ENCODE assay signal across 1 cellular context in the genomic region with DNA sequence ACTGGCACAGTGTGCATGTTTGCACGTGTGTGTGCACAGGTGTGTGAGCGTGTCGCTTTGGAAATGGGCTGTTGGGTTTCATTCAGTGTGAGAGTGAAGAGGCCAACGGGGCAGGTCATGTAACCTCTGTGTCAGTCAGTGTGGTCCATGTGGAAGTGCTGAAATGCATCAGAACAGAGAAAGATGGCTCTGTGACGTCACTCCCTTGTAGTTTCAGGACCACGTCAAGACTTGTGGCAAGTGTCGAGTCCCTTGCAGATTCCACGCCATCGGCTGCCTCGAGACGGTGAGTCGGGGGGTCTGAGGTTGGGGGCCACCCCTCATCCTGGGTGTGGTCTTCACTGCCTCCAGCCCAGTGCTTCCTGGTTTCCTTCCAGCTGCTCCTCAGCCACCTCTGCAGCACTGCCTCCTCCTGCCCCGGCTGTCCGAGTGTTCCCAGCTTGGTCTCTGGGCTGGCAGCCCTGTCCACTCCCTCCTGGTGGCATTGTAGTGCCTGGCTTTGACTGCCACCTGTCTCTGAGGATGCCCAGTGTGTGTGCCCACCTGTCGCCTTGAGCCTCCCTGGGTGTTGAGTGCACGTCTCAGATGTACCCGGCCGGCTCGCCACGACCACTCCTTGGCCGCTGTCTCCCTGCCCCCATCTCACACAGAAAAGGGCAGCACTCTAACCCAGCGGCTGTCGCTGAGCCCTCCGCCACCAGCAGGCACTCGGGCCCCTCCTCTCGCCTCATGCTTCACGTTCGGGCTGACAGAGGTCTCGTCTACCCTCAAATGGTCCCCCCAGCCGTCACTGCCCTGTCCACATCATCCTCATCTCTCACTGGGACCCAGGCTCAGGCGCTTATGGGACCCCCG.
A peak's percentile ranks its signal among the peaks of the same experiment; 100 is the strongest.
TF ChIP-seq lines count a peak whose summit lies in the region.

No MANE protein-coding gene starts in this region.

TF ChIP-seq in GM12878, 131 proteins besides CTCF, POLR2A, EP300 and RAD21:
- peak; percentile 21; the same call in 1 of the 2 replicates for TF ChIP-seq CREM (IDR thresholded peaks at IDR 0.05; ENCODE audit: low read depth)
- TF ChIP-seq KLF5 (IDR thresholded peaks at IDR 0.05; ENCODE audit: partially characterized antibody), result no peak
TF ChIP-seq in GM12878: peak in this region for 1.
